In genomic region chr4:53804719-53805118, GRCh38 we compare ENCODE assay signal across 7 cellular contexts.
DNase-seq lines count a peak whose midpoint lies in the region; ATAC-seq and TF ChIP-seq lines count a peak whose summit lies in the region.

No MANE protein-coding gene starts in this region.

- H3K27me3 Mint-ChIP-seq in chondrocyte (ENCODE audit: low read depth): no peaks in the 10 kb centered on the region
- peaks cover 0 to 22% (median 4%) of the 10 kb centered on the region in 5 donors for H3K27me3 Mint-ChIP-seq in naive thymus-derived CD4-positive, alpha-beta T cell

- no peaks in the 10 kb centered on the region for H3K4me1 ChIP-seq in naive thymus-derived CD4-positive, alpha-beta T cell (ENCODE audit: control insufficient read depth in 2 of 2, insufficient read depth in 2 of 2, low read length in 2 of 2)

- H3K4me1 Mint-ChIP-seq in chondrocyte (ENCODE audit: low read depth): peaks cover 3% of the 10 kb centered on the region
- H3K4me1 Mint-ChIP-seq in naive thymus-derived CD4-positive, alpha-beta T cell: no peaks in the 10 kb centered on the region

- no peaks in the 10 kb centered on the region for H3K9me3 ChIP-seq in naive thymus-derived CD4-positive, alpha-beta T cell (ENCODE audit: control insufficient read depth in 2 of 3, low read length in 3 of 3)

- H3K27me3 ChIP-seq in naive thymus-derived CD4-positive, alpha-beta T cell (ENCODE audit: control insufficient read depth in 2 of 2, insufficient read depth in 2 of 2, low read length in 2 of 2): no peaks in the 10 kb centered on the region

- peak; percentile 26 for DNase-seq in ELF-1 (ENCODE audit: low read depth, low spot score)
- DNase-seq in NCI-H460 (ENCODE audit: extremely low read depth, low read depth): peak; percentile 6
- no peak for DNase-seq in chondrocyte (ENCODE audit: low spot score)
- DNase-seq in naive thymus-derived CD4-positive, alpha-beta T cell: peak in 2 of 9 donors; percentile 2 to 22
- no peak for DNase-seq in activated effector memory CD4-positive, alpha-beta T cell treated with anti-CD3 and anti-CD28 coated beads, Interleukin-2, amount 50 U/mL, for 16 hours

- H3K4me3 Mint-ChIP-seq in chondrocyte (ENCODE audit: unreplicated experiment): no peak overlapping the region
- no peak overlapping the region for H3K4me3 Mint-ChIP-seq in naive thymus-derived CD4-positive, alpha-beta T cell

- intact Hi-C loops in naive thymus-derived CD4-positive, alpha-beta T cell (cut with micrococcal nuclease): loop anchor here (2.0 to 10.0 kb wide), 2 partner anchors 608 to 1720 kb away; no protein-coding TSS in a partner anchor

- no peaks in the 10 kb centered on the region for H3K36me3 Mint-ChIP-seq in chondrocyte (ENCODE audit: low read depth)
- H3K36me3 Mint-ChIP-seq in naive thymus-derived CD4-positive, alpha-beta T cell: no peaks in the 10 kb centered on the region

- no peaks in the 10 kb centered on the region for H3K9me3 Mint-ChIP-seq in chondrocyte (ENCODE audit: low read depth)
- peaks cover 0 to 3% (median 0%) of the 10 kb centered on the region in 11 donors for H3K9me3 Mint-ChIP-seq in naive thymus-derived CD4-positive, alpha-beta T cell

- POLR2A ChIA-PET in naive thymus-derived CD4-positive, alpha-beta T cell (lab: Charles Lee): no interaction called here

- H3K36me3 ChIP-seq in naive thymus-derived CD4-positive, alpha-beta T cell (ENCODE audit: control insufficient read depth in 2 of 3, insufficient read depth in 3 of 3, low read length in 3 of 3): no peaks in the 10 kb centered on the region

- peak; percentile 63 for TF ChIP-seq CTCF in chondrocyte (IDR thresholded peaks at IDR 0.05)

- H3K27ac ChIP-seq in naive thymus-derived CD4-positive, alpha-beta T cell (ENCODE audit: low read depth, low read length): no peak overlapping the region

- peak; percentile 85 for ATAC-seq in GM21576 (IDR thresholded peaks at IDR 0.05; ENCODE audit: unreplicated experiment)
- peak; percentile 26 for ATAC-seq in naive thymus-derived CD4-positive, alpha-beta T cell
- no peak for ATAC-seq in HG02938 (IDR thresholded peaks at IDR 0.05; ENCODE audit: unreplicated experiment)

- H3K27ac Mint-ChIP-seq in chondrocyte (ENCODE audit: unreplicated experiment): no peak overlapping the region
- H3K27ac Mint-ChIP-seq in naive thymus-derived CD4-positive, alpha-beta T cell: no peak overlapping the region

- H3K4me3 ChIP-seq in naive thymus-derived CD4-positive, alpha-beta T cell (ENCODE audit: low read length): no peak overlapping the region

- CTCF ChIA-PET in naive thymus-derived CD4-positive, alpha-beta T cell (lab: Charles Lee): no interaction called here

Comparison
In these comparisons a context has a peak if more than half of its experiments do, and no peak if none do; other contexts are left out.
1. DNase-seq: peak in ELF-1 (single experiment) and NCI-H460 (single experiment); none in chondrocyte (single experiment) and activated effector memory CD4-positive, alpha-beta T cell treated with anti-CD3 and anti-CD28 coated beads, Interleukin-2, amount 50 U/mL, for 16 hours (single experiment).